Comparison of ENCODE assay signal across 8 cellular contexts in genomic region chr17:17680477-17681186, GRCh38. TPM values are rescaled to one million over a fixed set of nuclear protein-coding genes. Genes with fewer than 3 reads are reported as not detected.
DNase-seq lines count a peak whose midpoint lies in the region; ATAC-seq and TF ChIP-seq lines count a peak whose summit lies in the region.

No MANE protein-coding gene starts in this region.

- no peaks in the 10 kb centered on the region for H4K20me1 ChIP-seq in mammary epithelial cell (ENCODE audit: insufficient read depth, low read length)

- H3K27me3 ChIP-seq in HUES6 (ENCODE audit: control insufficient read depth, insufficient read depth, low read length) (peaks cover 89% of the 10 kb centered on the region), mammary epithelial cell (ENCODE audit: insufficient read depth, low read length) (no peaks in the 10 kb centered on the region)

- H3K27ac Mint-ChIP-seq in naive thymus-derived CD8-positive, alpha-beta T cell: peak overlapping the region in 8 of 10 donors; percentile 10 to 77 (median 52)

- intact Hi-C loops in mammary epithelial cell (cut with micrococcal nuclease): loop anchor here (1.0 to 5.0 kb wide), 5 partner anchors 72 to 353 kb away; no protein-coding TSS in a partner anchor

- peak overlapping the region; percentile 72 for H3K4me2 ChIP-seq in mammary epithelial cell (ENCODE audit: insufficient read depth, low read depth, low read length)

- peaks cover 0 to 3% (median 0%) of the 10 kb centered on the region in 3 donors for H3K36me3 Mint-ChIP-seq in naive thymus-derived CD8-positive, alpha-beta T cell

- no peaks in the 10 kb centered on the region for H3K27me3 Mint-ChIP-seq in naive thymus-derived CD8-positive, alpha-beta T cell

- H3K4me1 ChIP-seq in HUES6 (ENCODE audit: control insufficient read depth, insufficient read depth, low read length) (peaks cover 28% of the 10 kb centered on the region), mammary epithelial cell (ENCODE audit: insufficient read depth, low read length) (peaks cover 50% of the 10 kb centered on the region)

- peaks cover 44% of the 10 kb centered on the region for H3K79me2 ChIP-seq in mammary epithelial cell (ENCODE audit: insufficient read depth, low read length)

- H3K27ac ChIP-seq in HUES6 (ENCODE audit: low read depth, low read length) (no peak overlapping the region), mammary epithelial cell (ENCODE audit: insufficient read depth, low read depth, low read length) (no peak overlapping the region)

- CTCF ChIA-PET in mammary epithelial cell (lab: Charles Lee; ENCODE audit: low non-redundant PET): interaction anchor here (0.7 kb wide), 1 partner anchor 240 kb away, joined by 3 read pairs; no protein-coding TSS in a partner anchor

- H3K4me3 ChIP-seq in AG10803 (ENCODE audit: low read length) (peak overlapping the region; percentile 36), HUES6 (ENCODE audit: low read depth, low read length) (peak overlapping the region; percentile 35; the same call in 1 of the 2 replicates), mammary epithelial cell (replicated peaks in 1 of 3; ENCODE audit: insufficient read depth in 1 of 3, low read depth in 2 of 3, low read length in 3 of 3) (peak overlapping the region in 2 of 3 experiments; percentile 36 to 84)

- dilution Hi-C loops in mammary epithelial cell (cut with HindIII; ENCODE audit: low sequenced_read_pairs): no loop called here

- H3K9me3 ChIP-seq in HUES6 (ENCODE audit: control insufficient read depth, insufficient read depth, low read depth, low read length) (no peaks in the 10 kb centered on the region), mammary epithelial cell (replicated peaks; ENCODE audit: insufficient read depth, low read length) (no peaks in the 10 kb centered on the region)

- in situ Hi-C loops in mammary epithelial cell (cut with MboI; ENCODE audit: low sequenced_read_pairs in 2 of 2): loop anchor here in 1 of 2 donors (25.0 kb wide), 2 partner anchors 132 to 357 kb away; partner anchors contain the start of genes ATPAF2 and GID4

- peak overlapping the region; percentile 1 to 75 (median 66) for H3K4me3 Mint-ChIP-seq in naive thymus-derived CD8-positive, alpha-beta T cell

- TF ChIP-seq CTCF in AG10803 (conservative IDR thresholded peaks at IDR 0.05; ENCODE audit: low read length) (no peak), mammary epithelial cell (conservative IDR thresholded peaks at IDR 0.05 in 1 of 2, IDR thresholded peaks at IDR 0.05 in 1 of 2; ENCODE audit: extremely low read depth in 1 of 2, insufficient read depth in 1 of 2, low read depth in 1 of 2, low read length in 2 of 2) (no peak)

- H3K4me1 Mint-ChIP-seq in naive thymus-derived CD8-positive, alpha-beta T cell: peaks cover 21 to 51% (median 45%) of the 10 kb centered on the region in 4 donors

- no TSS peak for BruUV-seq in mammary epithelial cell (replicated peaks; lab: Mats Ljungman, UMichigan)

- H3K9me3 Mint-ChIP-seq in naive thymus-derived CD8-positive, alpha-beta T cell: no peaks in the 10 kb centered on the region

- POLR2A ChIA-PET in naive thymus-derived CD8-positive, alpha-beta T cell (lab: Charles Lee): interaction anchor here (2.9 to 6.1 kb wide), 2 partner anchors 14 to 180 kb away, joined by 11 to 60 read pairs; no protein-coding TSS in a partner anchor

- ATAC-seq in naive thymus-derived CD8-positive, alpha-beta T cell: no peak
- ATAC-seq in HG02678 (IDR thresholded peaks at IDR 0.05; ENCODE audit: unreplicated experiment): no peak
- no peak for ATAC-seq in HG03571 (IDR thresholded peaks at IDR 0.05; ENCODE audit: unreplicated experiment)
- no peak for ATAC-seq in HG03135 (IDR thresholded peaks at IDR 0.05; ENCODE audit: unreplicated experiment)
- ATAC-seq in GM18909 (IDR thresholded peaks at IDR 0.05; ENCODE audit: poor library complexity, unreplicated experiment): no peak

- H3K36me3 ChIP-seq in HUES6 (ENCODE audit: control insufficient read depth, insufficient read depth, low read length) (no peaks in the 10 kb centered on the region), mammary epithelial cell (ENCODE audit: insufficient read depth, low read length) (no peaks in the 10 kb centered on the region)

- H3K9ac ChIP-seq in HUES6 (ENCODE audit: low read length) (no peak overlapping the region), mammary epithelial cell (ENCODE audit: insufficient read depth, low read length) (no peak overlapping the region)

- 53% methylated on average over 10 of the region's 12 CpGs for WGBS in mammary epithelial cell (ENCODE audit: low coverage, missing lambda C conversion rate)

- H2AFZ ChIP-seq in mammary epithelial cell (ENCODE audit: low read depth, low read length): peak overlapping the region; percentile 70

- DNase-seq in AG10803 (ENCODE audit: low read depth) (no peak), mammary epithelial cell (no peak)
- DNase-seq in naive thymus-derived CD8-positive, alpha-beta T cell: no peak

RNA-seq across cellular contexts. Expression of gene RAI1, which starts 0.6 kb away (rescaled TPM):
- 10 to 100 TPM; 23.8 to 41.9 TPM for total RNA-seq in mammary epithelial cell
- 4.9 TPM for polyA plus RNA-seq in mammary epithelial cell
- polyA minus RNA-seq in mammary epithelial cell: 8.5 TPM
- 10 to 100 TPM; 33.8 to 35.2 TPM for total RNA-seq in naive thymus-derived CD8-positive, alpha-beta T cell
- 1 to 10 TPM; 1.5 to 4.0 (median 2.3) TPM for polyA plus RNA-seq in naive thymus-derived CD8-positive, alpha-beta T cell
